Comparison of ENCODE assay signal across 16 cellular contexts in the genomic region with DNA sequence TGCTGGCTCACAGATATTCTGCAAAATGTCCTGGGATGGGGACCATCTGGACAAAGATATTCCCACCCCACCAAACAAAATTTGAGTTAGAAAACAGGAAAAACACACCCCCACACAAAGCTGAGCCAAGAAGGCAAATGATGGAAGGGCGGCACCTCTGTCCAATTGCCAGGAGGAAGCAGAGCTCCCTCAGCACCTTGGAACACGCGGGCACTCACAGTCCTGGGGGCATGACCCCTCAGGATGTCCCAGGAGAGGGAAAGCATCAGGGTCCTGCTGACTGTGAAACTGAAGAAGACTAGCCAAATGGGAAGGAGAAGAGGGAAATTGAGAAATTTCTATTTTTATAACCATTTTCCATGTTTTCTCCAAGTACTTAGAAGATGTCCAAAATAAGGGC.
"Had no signal": no experiment of that assay in that cellular context is flagged by ENCODE, and none has a peak within 500 bp of the region (broad histone marks: within the 10 kb centered on the region; RNA-seq: fewer than 3 reads in every experiment).

No MANE protein-coding gene starts in this region.

- H3K27ac Mint-ChIP-seq: activated B cell treated with CpG ODN at 0.5 μM for 24 hours; activated CD8-positive, alpha-beta T cell treated with anti-CD3 and anti-CD28 coated beads, Interleukin-2, amount 10 ng/mL, durations not matched to agents 7 days and 5 days; activated naive CD4-positive, alpha-beta T cell treated with anti-CD3 and anti-CD28 coated beads, Interleukin-2, amount 10 ng/mL, durations not matched to agents 7 days and 5 days; activated T-cell treated with anti-CD3 and anti-CD28 coated beads, Interleukin-2, amount 50 U/mL, for 24 hours; naive thymus-derived CD4-positive, alpha-beta T cell had no signal

- H3K9me3 Mint-ChIP-seq: activated B cell treated with CpG ODN at 0.5 μM for 24 hours; activated T-cell treated with anti-CD3 and anti-CD28 coated beads, Interleukin-2, amount 50 U/mL, for 24 hours had no signal

- H3K4me3 ChIP-seq: ascending aorta, thoracic aorta had no signal

- H3K4me1 ChIP-seq: ascending aorta had no signal

- H3K27me3 ChIP-seq: ascending aorta had no signal

- H3K4me3 Mint-ChIP-seq: activated B cell treated with CpG ODN at 0.5 μM for 24 hours; activated CD8-positive, alpha-beta T cell treated with anti-CD3 and anti-CD28 coated beads, Interleukin-2, amount 10 ng/mL, durations not matched to agents 7 days and 5 days; activated naive CD4-positive, alpha-beta T cell treated with anti-CD3 and anti-CD28 coated beads, Interleukin-2, amount 10 ng/mL, durations not matched to agents 7 days and 5 days; activated T-cell treated with anti-CD3 and anti-CD28 coated beads, Interleukin-2, amount 50 U/mL, for 24 hours; naive thymus-derived CD4-positive, alpha-beta T cell had no signal

- H3K4me1 Mint-ChIP-seq: activated B cell treated with CpG ODN at 0.5 μM for 24 hours had no signal

- H3K27ac ChIP-seq: ascending aorta, thoracic aorta had no signal

- DNase-seq: activated B cell treated with CpG ODN at 0.5 μM for 24 hours; activated CD4-positive, alpha-beta T cell treated with anti-CD3 and anti-CD28 coated beads for 4 hours; activated CD8-positive, alpha-beta T cell treated with anti-CD3 and anti-CD28 coated beads, Interleukin-2, amount 10 ng/mL, durations not matched to agents 7 days and 5 days; activated naive CD4-positive, alpha-beta T cell treated with anti-CD3 and anti-CD28 coated beads, Interleukin-2, amount 10 ng/mL, durations not matched to agents 7 days and 5 days; activated T-cell treated with anti-CD3 and anti-CD28 coated beads, Interleukin-2, amount 50 U/mL, for 24 hours; dermis blood vessel endothelial cell; foreskin fibroblast; kidney; mesenchymal stem cell; naive thymus-derived CD4-positive, alpha-beta T cell; small intestine; stimulated activated CD4-positive, alpha-beta T cell treated with anti-CD3 and anti-CD28 coated beads, Interleukin-4, amount 100 ng/mL, for 1 hour; T-helper 1 cell; T-helper 9 cell had no signal

- H3K36me3 ChIP-seq: ascending aorta, thoracic aorta had no signal

- ATAC-seq: activated CD8-positive, alpha-beta T cell treated with anti-CD3 and anti-CD28 coated beads, Interleukin-2, amount 10 ng/mL, durations not matched to agents 7 days and 5 days; naive thymus-derived CD4-positive, alpha-beta T cell had no signal

- H3K9me3 ChIP-seq: ascending aorta, thoracic aorta had no signal

- H3K27me3 Mint-ChIP-seq: activated T-cell treated with anti-CD3 and anti-CD28 coated beads, Interleukin-2, amount 50 U/mL, for 24 hours had no signal
